ENCODE assay signal across 28 cellular contexts in the genomic region with DNA sequence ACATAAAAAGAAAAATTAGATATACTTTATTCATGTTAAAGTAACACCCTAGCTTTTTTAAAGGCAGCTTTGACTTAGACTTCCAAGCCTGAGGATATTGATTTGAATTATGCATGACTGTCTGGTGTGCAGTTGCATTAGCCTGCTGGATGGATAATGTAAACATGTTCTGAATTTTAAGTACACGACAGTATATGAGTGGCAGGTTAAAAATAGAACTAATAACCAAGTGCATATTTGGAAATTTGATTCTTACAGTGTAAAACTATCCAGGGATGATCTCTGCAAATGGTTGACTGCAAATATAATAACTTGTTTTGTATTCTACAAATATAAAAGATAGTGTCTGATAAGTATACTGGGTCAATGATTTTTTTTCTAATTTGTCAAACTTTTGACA.
"Had no signal": no experiment of that assay in that cellular context is flagged by ENCODE, and none has a peak within 500 bp of the region (broad histone marks: within the 10 kb centered on the region; RNA-seq: fewer than 3 reads in every experiment).

No MANE protein-coding gene starts in this region.

- H3K9ac ChIP-seq: parathyroid adenoma had no signal

- H3K27me3 Mint-ChIP-seq: natural killer cell treated with Interleukin-12 subunit alpha and Interleukin-12 subunit beta and Interleukin-15 and Interleukin-18, amount 100 ng/mL, for 72 hours had no signal

- H3K36me3 Mint-ChIP-seq: stimulated activated memory B cell treated with anti-CD40 and anti-IgM and Interleukin-4, amounts not matched to agents 10 μg/mL and 1 μg/mL and 100 μg/mL, for 72 hours had no signal

- H2AFZ ChIP-seq: hepatocyte, parathyroid adenoma had no signal

- H3K4me1 Mint-ChIP-seq: stimulated activated memory B cell treated with anti-CD40 and anti-IgM and Interleukin-4, amounts not matched to agents 10 μg/mL and 1 μg/mL and 100 μg/mL, for 72 hours; stimulated activated naive CD8-positive, alpha-beta T cell treated with anti-CD3 and anti-CD28 coated beads, Interleukin-15, amount 100 ng/mL, for 72 hours had no signal

- H3K9me3 ChIP-seq: esophagus muscularis mucosa, gastroesophageal sphincter, prostate gland, right lobe of liver, testis, tibial nerve, upper lobe of right lung had no signal

- H3K79me2 ChIP-seq: hepatocyte, parathyroid adenoma had no signal

- H3K27ac Mint-ChIP-seq: natural killer cell treated with Interleukin-12 subunit alpha and Interleukin-12 subunit beta and Interleukin-15 and Interleukin-18, amount 100 ng/mL, for 72 hours; stimulated activated memory B cell treated with anti-CD40 and anti-IgM and Interleukin-4, amounts not matched to agents 10 μg/mL and 1 μg/mL and 100 μg/mL, for 72 hours; stimulated activated naive CD8-positive, alpha-beta T cell treated with anti-CD3 and anti-CD28 coated beads, Interleukin-15, amount 100 ng/mL, for 72 hours had no signal

- H3K27ac ChIP-seq: dorsolateral prefrontal cortex, epithelial cell of prostate, esophagus muscularis mucosa, gastroesophageal sphincter, hepatocyte, parathyroid adenoma, prostate gland, right lobe of liver, spleen, testis, tibial nerve, upper lobe of right lung had no signal

- H3K27me3 ChIP-seq: dorsolateral prefrontal cortex, esophagus muscularis mucosa, gastroesophageal sphincter, hepatocyte, right lobe of liver, spleen, testis, tibial nerve, upper lobe of right lung had no signal

- H3K4me2 ChIP-seq: hepatocyte had no signal

- H3K4me1 ChIP-seq: esophagus muscularis mucosa, gastroesophageal sphincter, parathyroid adenoma, prostate gland, right lobe of liver, spleen, testis, tibial nerve, upper lobe of right lung had no signal

- H3K4me3 ChIP-seq: dorsolateral prefrontal cortex, esophagus muscularis mucosa, gastroesophageal sphincter, hepatocyte, lung, prostate gland, right lobe of liver, spleen, testis, tibial nerve, upper lobe of right lung had no signal

- H3K36me3 ChIP-seq: esophagus muscularis mucosa, gastroesophageal sphincter, prostate gland, right lobe of liver, spleen, tibial nerve, upper lobe of right lung had no signal

- DNase-seq: cortex of kidney; dorsolateral prefrontal cortex; effector CD8-positive, alpha-beta T cell; head of caudate nucleus; left colon; left ventricle myocardium superior; mesenchymal stem cell; midbrain; occipital lobe; retina; right lobe of liver; spleen; stimulated activated CD4-positive, alpha-beta T cell treated with anti-CD3 and anti-CD28 coated beads, Interleukin-15, amount 100 ng/mL, for 24 hours; stimulated activated CD4-positive, alpha-beta T cell treated with anti-CD3 and anti-CD28 coated beads, Interleukin-1b, Interleukin-23, amount 100 ng/mL, for 48 hours; stimulated activated CD4-positive, alpha-beta T cell treated with anti-CD3 and anti-CD28 coated beads, Interleukin-4, amount 100 ng/mL, for 24 hours; stimulated activated naive CD8-positive, alpha-beta T cell treated with anti-CD3 and anti-CD28 coated beads, Interleukin-15, amount 100 ng/mL, for 72 hours; testis; upper lobe of right lung had no signal

- H3K4me3 Mint-ChIP-seq: natural killer cell treated with Interleukin-12 subunit alpha and Interleukin-12 subunit beta and Interleukin-15 and Interleukin-18, amount 100 ng/mL, for 72 hours; stimulated activated memory B cell treated with anti-CD40 and anti-IgM and Interleukin-4, amounts not matched to agents 10 μg/mL and 1 μg/mL and 100 μg/mL, for 72 hours; stimulated activated naive CD8-positive, alpha-beta T cell treated with anti-CD3 and anti-CD28 coated beads, Interleukin-15, amount 100 ng/mL, for 72 hours had no signal
